Comparison of ENCODE assay signal across 22 cellular contexts in genomic region chr3:123752228-123752627, GRCh38.
"Had no signal": no experiment of that assay in that cellular context is flagged by ENCODE, and none has a peak within 500 bp of the region (broad histone marks: within the 10 kb centered on the region; RNA-seq: fewer than 3 reads in every experiment).

No MANE protein-coding gene starts in this region.

- H2AFZ ChIP-seq: neural progenitor cell had no signal

- H3K36me3 ChIP-seq: heart right ventricle, lower lobe of right lung, neural progenitor cell, ovary, upper lobe of right lung, WERI-Rb-1 had no signal

- H3K4me2 ChIP-seq: neural progenitor cell had no signal

- ATAC-seq: activated CD8-positive, alpha-beta T cell treated with anti-CD3 and anti-CD28 coated beads, Interleukin-2, amount 10 ng/mL, durations not matched to agents 7 days and 5 days; activated naive CD8-positive, alpha-beta T cell treated with anti-CD3 and anti-CD28 coated beads, Interleukin-2, amount 50 U/mL, for 24 hours; heart right ventricle; lower lobe of right lung; naive thymus-derived CD8-positive, alpha-beta T cell; sciatic nerve; upper lobe of right lung had no signal

- H3K27me3 ChIP-seq: heart right ventricle, neural progenitor cell, ovary, testis, upper lobe of right lung had no signal

- H3K27ac ChIP-seq: heart right ventricle, lower lobe of right lung, neural progenitor cell, ovary, testis, upper lobe of right lung, WERI-Rb-1 had no signal

- FAIRE-seq: small intestine, TTC549 had no signal

- H3K9ac ChIP-seq: neural progenitor cell had no signal

- H3K4me1 ChIP-seq: testis had no signal

- H3K4me3 ChIP-seq: heart right ventricle, lower lobe of right lung, neural progenitor cell, ovary, testis, upper lobe of right lung had no signal

- H3K9me3 ChIP-seq: heart right ventricle, lower lobe of right lung, ovary, testis, upper lobe of right lung had no signal

- DNase-seq: activated CD4-positive, alpha-beta T cell treated with anti-CD3 and anti-CD28 coated beads, Interleukin-2, amount 50 U/mL, for 1 hour; activated CD4-positive, CD25-positive, alpha-beta regulatory T cell treated with anti-CD3 and anti-CD28 coated beads, Interleukin-2, amount 50 U/mL, for 72 hours; activated CD8-positive, alpha-beta T cell treated with anti-CD3 and anti-CD28 coated beads, Interleukin-2, amount 10 ng/mL, durations not matched to agents 7 days and 5 days; activated gamma-delta T cell; activated naive CD4-positive, alpha-beta T cell treated with anti-CD3 and anti-CD28 coated beads, Interleukin-2, amount 50 U/mL, for 16 hours; activated naive CD8-positive, alpha-beta T cell treated with anti-CD3 and anti-CD28 coated beads, Interleukin-2, amount 50 U/mL, for 24 hours; caudate nucleus; effector memory CD4-positive, alpha-beta T cell; heart right ventricle; islet precursor cell; lower lobe of right lung; naive thymus-derived CD8-positive, alpha-beta T cell; ovary; stimulated activated CD4-positive, alpha-beta T cell treated with anti-CD3 and anti-CD28 coated beads, Interleukin-15, amount 100 ng/mL, for 24 hours; T-helper 1 cell; testis; upper lobe of right lung; WERI-Rb-1 had no signal
